1 cellular context compared by ENCODE assay signal in the genomic region with DNA sequence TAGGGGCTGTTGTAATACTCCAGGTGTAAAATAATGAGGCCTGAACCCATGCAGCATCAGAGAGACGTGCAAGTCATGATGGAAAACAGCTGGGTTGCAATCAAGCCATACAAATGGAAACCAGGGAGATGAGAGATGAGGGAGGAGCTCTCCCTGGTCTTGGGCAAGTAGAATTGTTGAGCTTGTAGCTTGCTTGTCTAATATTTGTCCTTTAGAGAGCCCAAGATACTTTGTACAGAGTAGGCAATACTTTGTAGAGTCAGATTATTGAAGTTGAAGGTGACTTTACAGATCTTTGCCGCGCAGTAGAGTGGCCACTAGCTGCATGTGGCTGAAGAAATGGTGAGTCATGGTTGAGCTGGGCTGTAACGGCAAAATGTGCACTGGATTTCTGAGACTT.
TF ChIP-seq lines count a peak whose summit lies in the region.

No MANE protein-coding gene starts in this region.

TF ChIP-seq in K562, 482 proteins besides CTCF, POLR2A, EP300 and RAD21 (continued from another document and continues in another):
- peak; percentile 79 for TF ChIP-seq DACH1 (IDR thresholded peaks at IDR 0.05; ENCODE audit: partially characterized antibody)
- no peak for TF ChIP-seq ZNF121 (CRISPR knock-in tag; conservative IDR thresholded peaks at IDR 0.05)
- TF ChIP-seq NUFIP1 (IDR thresholded peaks at IDR 0.05; ENCODE audit: partially characterized antibody) = peak; percentile 27
- TF ChIP-seq, protein P1, sequence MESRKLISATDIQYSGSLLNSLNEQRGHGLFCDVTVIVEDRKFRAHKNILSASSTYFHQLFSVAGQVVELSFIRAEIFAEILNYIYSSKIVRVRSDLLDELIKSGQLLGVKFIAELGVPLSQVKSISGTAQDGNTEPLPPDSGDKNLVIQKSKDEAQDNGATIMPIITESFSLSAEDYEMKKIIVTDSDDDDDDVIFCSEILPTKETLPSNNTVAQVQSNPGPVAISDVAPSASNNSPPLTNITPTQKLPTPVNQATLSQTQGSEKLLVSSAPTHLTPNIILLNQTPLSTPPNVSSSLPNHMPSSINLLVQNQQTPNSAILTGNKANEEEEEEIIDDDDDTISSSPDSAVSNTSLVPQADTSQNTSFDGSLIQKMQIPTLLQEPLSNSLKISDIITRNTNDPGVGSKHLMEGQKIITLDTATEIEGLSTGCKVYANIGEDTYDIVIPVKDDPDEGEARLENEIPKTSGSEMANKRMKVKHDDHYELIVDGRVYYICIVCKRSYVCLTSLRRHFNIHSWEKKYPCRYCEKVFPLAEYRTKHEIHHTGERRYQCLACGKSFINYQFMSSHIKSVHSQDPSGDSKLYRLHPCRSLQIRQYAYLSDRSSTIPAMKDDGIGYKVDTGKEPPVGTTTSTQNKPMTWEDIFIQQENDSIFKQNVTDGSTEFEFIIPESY (CRISPR knock-in tag; IDR thresholded peaks at IDR 0.05) = no peak
- no peak for TF ChIP-seq FOXK2 (conservative IDR thresholded peaks at IDR 0.05 in 1 of 2, IDR thresholded peaks at IDR 0.05 in 1 of 2; ENCODE audit: low read depth in 2 of 2)
- no peak for TF ChIP-seq RFX5 (IDR thresholded peaks at IDR 0.05; ENCODE audit: low read depth, low read length)
- TF ChIP-seq ZNF124 (CRISPR knock-in tag; IDR thresholded peaks at IDR 0.05) = no peak
- no peak for TF ChIP-seq ELF1 (tag; IDR thresholded peaks at IDR 0.05)
- no peak for TF ChIP-seq KDM5B (IDR thresholded peaks at IDR 0.05; ENCODE audit: insufficient replicate concordance, low read depth, low read length)
- TF ChIP-seq, protein P2, sequence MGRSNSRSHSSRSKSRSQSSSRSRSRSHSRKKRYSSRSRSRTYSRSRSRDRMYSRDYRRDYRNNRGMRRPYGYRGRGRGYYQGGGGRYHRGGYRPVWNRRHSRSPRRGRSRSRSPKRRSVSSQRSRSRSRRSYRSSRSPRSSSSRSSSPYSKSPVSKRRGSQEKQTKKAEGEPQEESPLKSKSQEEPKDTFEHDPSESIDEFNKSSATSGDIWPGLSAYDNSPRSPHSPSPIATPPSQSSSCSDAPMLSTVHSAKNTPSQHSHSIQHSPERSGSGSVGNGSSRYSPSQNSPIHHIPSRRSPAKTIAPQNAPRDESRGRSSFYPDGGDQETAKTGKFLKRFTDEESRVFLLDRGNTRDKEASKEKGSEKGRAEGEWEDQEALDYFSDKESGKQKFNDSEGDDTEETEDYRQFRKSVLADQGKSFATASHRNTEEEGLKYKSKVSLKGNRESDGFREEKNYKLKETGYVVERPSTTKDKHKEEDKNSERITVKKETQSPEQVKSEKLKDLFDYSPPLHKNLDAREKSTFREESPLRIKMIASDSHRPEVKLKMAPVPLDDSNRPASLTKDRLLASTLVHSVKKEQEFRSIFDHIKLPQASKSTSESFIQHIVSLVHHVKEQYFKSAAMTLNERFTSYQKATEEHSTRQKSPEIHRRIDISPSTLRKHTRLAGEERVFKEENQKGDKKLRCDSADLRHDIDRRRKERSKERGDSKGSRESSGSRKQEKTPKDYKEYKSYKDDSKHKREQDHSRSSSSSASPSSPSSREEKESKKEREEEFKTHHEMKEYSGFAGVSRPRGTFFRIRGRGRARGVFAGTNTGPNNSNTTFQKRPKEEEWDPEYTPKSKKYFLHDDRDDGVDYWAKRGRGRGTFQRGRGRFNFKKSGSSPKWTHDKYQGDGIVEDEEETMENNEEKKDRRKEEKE (IDR thresholded peaks at IDR 0.05; ENCODE audit: borderline replicate concordance in 1 of 2, control insufficient read depth in 1 of 2, low read depth in 2 of 2, low read length in 1 of 2) = no peak
- no peak for TF ChIP-seq SRSF1 (IDR thresholded peaks at IDR 0.05; ENCODE audit: low read depth, low read length)
- no peak for TF ChIP-seq PURB (CRISPR knock-in tag; IDR thresholded peaks at IDR 0.05; ENCODE audit: low read depth)
- TF ChIP-seq, protein P3, sequence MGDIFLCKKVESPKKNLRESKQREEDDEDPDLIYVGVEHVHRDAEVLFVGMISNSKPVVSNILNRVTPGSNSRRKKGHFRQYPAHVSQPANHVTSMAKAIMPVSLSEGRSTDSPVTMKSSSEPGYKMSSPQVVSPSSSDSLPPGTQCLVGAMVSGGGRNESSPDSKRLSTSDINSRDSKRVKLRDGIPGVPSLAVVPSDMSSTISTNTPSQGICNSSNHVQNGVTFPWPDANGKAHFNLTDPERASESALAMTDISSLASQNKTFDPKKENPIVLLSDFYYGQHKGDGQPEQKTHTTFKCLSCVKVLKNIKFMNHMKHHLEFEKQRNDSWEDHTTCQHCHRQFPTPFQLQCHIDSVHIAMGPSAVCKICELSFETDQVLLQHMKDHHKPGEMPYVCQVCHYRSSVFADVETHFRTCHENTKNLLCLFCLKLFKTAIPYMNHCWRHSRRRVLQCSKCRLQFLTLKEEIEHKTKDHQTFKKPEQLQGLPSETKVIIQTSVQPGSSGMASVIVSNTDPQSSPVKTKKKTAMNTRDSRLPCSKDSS (IDR thresholded peaks at IDR 0.05; ENCODE audit: low read depth, partially characterized antibody) = no peak
- TF ChIP-seq, protein P4, sequence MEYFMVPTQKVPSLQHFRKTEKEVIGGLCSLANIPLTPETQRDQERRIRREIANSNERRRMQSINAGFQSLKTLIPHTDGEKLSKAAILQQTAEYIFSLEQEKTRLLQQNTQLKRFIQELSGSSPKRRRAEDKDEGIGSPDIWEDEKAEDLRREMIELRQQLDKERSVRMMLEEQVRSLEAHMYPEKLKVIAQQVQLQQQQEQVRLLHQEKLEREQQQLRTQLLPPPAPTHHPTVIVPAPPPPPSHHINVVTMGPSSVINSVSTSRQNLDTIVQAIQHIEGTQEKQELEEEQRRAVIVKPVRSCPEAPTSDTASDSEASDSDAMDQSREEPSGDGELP (CRISPR knock-in tag; IDR thresholded peaks at IDR 0.05; ENCODE audit: borderline replicate concordance) = peak; percentile 72
- 0 out of 2 replicates have a peak, but pooled peaks have one; percentile 29 for TF ChIP-seq CBFA2T3 (IDR thresholded peaks at IDR 0.05)
- TF ChIP-seq NR4A1 (CRISPR knock-in tag; IDR thresholded peaks at IDR 0.05) = no peak
- TF ChIP-seq NR4A1 (tag; IDR thresholded peaks at IDR 0.05) = peak; percentile 85
- TF ChIP-seq, protein P5, sequence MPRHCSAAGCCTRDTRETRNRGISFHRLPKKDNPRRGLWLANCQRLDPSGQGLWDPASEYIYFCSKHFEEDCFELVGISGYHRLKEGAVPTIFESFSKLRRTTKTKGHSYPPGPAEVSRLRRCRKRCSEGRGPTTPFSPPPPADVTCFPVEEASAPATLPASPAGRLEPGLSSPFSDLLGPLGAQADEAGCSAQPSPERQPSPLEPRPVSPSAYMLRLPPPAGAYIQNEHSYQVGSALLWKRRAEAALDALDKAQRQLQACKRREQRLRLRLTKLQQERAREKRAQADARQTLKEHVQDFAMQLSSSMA (CRISPR knock-in tag; IDR thresholded peaks at IDR 0.05) = no peak
- TF ChIP-seq ZNF778 (CRISPR knock-in tag; IDR thresholded peaks at IDR 0.05) = no peak
- no peak for TF ChIP-seq MTF1 (CRISPR knock-in tag; IDR thresholded peaks at IDR 0.05; ENCODE audit: borderline replicate concordance)
- TF ChIP-seq ZNF140 (CRISPR knock-in tag; IDR thresholded peaks at IDR 0.05) = no peak
- TF ChIP-seq SMAD1 (IDR thresholded peaks at IDR 0.05; ENCODE audit: low read depth, low read length, partially characterized antibody) = no peak
- TF ChIP-seq, protein P6, sequence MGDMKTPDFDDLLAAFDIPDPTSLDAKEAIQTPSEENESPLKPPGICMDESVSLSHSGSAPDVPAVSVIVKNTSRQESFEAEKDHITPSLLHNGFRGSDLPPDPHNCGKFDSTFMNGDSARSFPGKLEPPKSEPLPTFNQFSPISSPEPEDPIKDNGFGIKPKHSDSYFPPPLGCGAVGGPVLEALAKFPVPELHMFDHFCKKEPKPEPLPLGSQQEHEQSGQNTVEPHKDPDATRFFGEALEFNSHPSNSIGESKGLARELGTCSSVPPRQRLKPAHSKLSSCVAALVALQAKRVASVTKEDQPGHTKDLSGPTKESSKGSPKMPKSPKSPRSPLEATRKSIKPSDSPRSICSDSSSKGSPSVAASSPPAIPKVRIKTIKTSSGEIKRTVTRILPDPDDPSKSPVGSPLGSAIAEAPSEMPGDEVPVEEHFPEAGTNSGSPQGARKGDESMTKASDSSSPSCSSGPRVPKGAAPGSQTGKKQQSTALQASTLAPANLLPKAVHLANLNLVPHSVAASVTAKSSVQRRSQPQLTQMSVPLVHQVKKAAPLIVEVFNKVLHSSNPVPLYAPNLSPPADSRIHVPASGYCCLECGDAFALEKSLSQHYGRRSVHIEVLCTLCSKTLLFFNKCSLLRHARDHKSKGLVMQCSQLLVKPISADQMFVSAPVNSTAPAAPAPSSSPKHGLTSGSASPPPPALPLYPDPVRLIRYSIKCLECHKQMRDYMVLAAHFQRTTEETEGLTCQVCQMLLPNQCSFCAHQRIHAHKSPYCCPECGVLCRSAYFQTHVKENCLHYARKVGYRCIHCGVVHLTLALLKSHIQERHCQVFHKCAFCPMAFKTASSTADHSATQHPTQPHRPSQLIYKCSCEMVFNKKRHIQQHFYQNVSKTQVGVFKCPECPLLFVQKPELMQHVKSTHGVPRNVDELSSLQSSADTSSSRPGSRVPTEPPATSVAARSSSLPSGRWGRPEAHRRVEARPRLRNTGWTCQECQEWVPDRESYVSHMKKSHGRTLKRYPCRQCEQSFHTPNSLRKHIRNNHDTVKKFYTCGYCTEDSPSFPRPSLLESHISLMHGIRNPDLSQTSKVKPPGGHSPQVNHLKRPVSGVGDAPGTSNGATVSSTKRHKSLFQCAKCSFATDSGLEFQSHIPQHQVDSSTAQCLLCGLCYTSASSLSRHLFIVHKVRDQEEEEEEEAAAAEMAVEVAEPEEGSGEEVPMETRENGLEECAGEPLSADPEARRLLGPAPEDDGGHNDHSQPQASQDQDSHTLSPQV (IDR thresholded peaks at IDR 0.05) = peak; percentile 97
- no peak for TF ChIP-seq GATAD2B (IDR thresholded peaks at IDR 0.05; ENCODE audit: borderline replicate concordance)
- no peak for TF ChIP-seq POLR2B (IDR thresholded peaks at IDR 0.05; ENCODE audit: low read depth, partially characterized antibody)
- no peak for TF ChIP-seq ETV6 (IDR thresholded peaks at IDR 0.05; ENCODE audit: borderline replicate concordance in 1 of 2, low read depth in 2 of 2, low read length in 1 of 2)
- no peak for TF ChIP-seq ETV6 (CRISPR knock-in tag; IDR thresholded peaks at IDR 0.05; ENCODE audit: borderline replicate concordance)
- no peak for TF ChIP-seq ETV5 (CRISPR knock-in tag; IDR thresholded peaks at IDR 0.05; ENCODE audit: low read depth)
- TF ChIP-seq ZNF311 (CRISPR knock-in tag; IDR thresholded peaks at IDR 0.05) = no peak
- TF ChIP-seq ZNF212 (CRISPR knock-in tag; IDR thresholded peaks at IDR 0.05) = no peak
- TF ChIP-seq WHSC1 (IDR thresholded peaks at IDR 0.05; ENCODE audit: low read length) = no peak
- no peak for TF ChIP-seq TCFL5 (CRISPR knock-in tag; conservative IDR thresholded peaks at IDR 0.05)
- TF ChIP-seq SRSF9 (IDR thresholded peaks at IDR 0.05; ENCODE audit: borderline replicate concordance, low read depth, low read length) = no peak
- TF ChIP-seq NONO (IDR thresholded peaks at IDR 0.05; ENCODE audit: low read depth in 2 of 2, low read length in 1 of 2) = no peak
- TF ChIP-seq SPI1 (IDR thresholded peaks at IDR 0.05; ENCODE audit: borderline replicate concordance, low read depth, low read length) = no peak
- TF ChIP-seq ATF1 (CRISPR knock-in tag; IDR thresholded peaks at IDR 0.05) = no peak
- TF ChIP-seq ATF1 (tag; IDR thresholded peaks at IDR 0.05) = no peak
- TF ChIP-seq ZFPM2 (CRISPR knock-in tag; IDR thresholded peaks at IDR 0.05) = no peak
- no peak for TF ChIP-seq ZNF76 (CRISPR knock-in tag; IDR thresholded peaks at IDR 0.05; ENCODE audit: borderline replicate concordance)
- TF ChIP-seq HMGN3 (IDR thresholded peaks at IDR 0.05; ENCODE audit: borderline replicate concordance, extremely low read depth, insufficient read length, low read depth, low read length) = no peak
- TF ChIP-seq MYNN (IDR thresholded peaks at IDR 0.05) = no peak
- TF ChIP-seq MYNN (CRISPR knock-in tag; IDR thresholded peaks at IDR 0.05) = no peak
- TF ChIP-seq TAF9B (IDR thresholded peaks at IDR 0.05; ENCODE audit: partially characterized antibody) = peak; percentile 53
- peak; percentile 78 for TF ChIP-seq ZNF766 (CRISPR knock-in tag; conservative IDR thresholded peaks at IDR 0.05)
- TF ChIP-seq TARDBP (IDR thresholded peaks at IDR 0.05) = no peak
- no peak for TF ChIP-seq MTA2 (IDR thresholded peaks at IDR 0.05; ENCODE audit: low read depth)
- TF ChIP-seq SRSF3 (IDR thresholded peaks at IDR 0.05; ENCODE audit: insufficient read depth, low read length) = no peak
- TF ChIP-seq ZNF780A (CRISPR knock-in tag; IDR thresholded peaks at IDR 0.05) = no peak
- TF ChIP-seq, protein P7, sequence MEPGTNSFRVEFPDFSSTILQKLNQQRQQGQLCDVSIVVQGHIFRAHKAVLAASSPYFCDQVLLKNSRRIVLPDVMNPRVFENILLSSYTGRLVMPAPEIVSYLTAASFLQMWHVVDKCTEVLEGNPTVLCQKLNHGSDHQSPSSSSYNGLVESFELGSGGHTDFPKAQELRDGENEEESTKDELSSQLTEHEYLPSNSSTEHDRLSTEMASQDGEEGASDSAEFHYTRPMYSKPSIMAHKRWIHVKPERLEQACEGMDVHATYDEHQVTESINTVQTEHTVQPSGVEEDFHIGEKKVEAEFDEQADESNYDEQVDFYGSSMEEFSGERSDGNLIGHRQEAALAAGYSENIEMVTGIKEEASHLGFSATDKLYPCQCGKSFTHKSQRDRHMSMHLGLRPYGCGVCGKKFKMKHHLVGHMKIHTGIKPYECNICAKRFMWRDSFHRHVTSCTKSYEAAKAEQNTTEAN (CRISPR knock-in tag; IDR thresholded peaks at IDR 0.05) = no peak
- TF ChIP-seq PHF8 (IDR thresholded peaks at IDR 0.05; ENCODE audit: borderline replicate concordance, low read length) = no peak
- TF ChIP-seq FOSL1 (tag; conservative IDR thresholded peaks at IDR 0.05) = peak; percentile 75
- TF ChIP-seq RBM34 (IDR thresholded peaks at IDR 0.05; ENCODE audit: borderline replicate concordance, insufficient read depth, low read length) = no peak
- TF ChIP-seq RNF2 (IDR thresholded peaks at IDR 0.05) = peak; percentile 56; the same call in 1 of the 2 replicates
- TF ChIP-seq, protein P8, sequence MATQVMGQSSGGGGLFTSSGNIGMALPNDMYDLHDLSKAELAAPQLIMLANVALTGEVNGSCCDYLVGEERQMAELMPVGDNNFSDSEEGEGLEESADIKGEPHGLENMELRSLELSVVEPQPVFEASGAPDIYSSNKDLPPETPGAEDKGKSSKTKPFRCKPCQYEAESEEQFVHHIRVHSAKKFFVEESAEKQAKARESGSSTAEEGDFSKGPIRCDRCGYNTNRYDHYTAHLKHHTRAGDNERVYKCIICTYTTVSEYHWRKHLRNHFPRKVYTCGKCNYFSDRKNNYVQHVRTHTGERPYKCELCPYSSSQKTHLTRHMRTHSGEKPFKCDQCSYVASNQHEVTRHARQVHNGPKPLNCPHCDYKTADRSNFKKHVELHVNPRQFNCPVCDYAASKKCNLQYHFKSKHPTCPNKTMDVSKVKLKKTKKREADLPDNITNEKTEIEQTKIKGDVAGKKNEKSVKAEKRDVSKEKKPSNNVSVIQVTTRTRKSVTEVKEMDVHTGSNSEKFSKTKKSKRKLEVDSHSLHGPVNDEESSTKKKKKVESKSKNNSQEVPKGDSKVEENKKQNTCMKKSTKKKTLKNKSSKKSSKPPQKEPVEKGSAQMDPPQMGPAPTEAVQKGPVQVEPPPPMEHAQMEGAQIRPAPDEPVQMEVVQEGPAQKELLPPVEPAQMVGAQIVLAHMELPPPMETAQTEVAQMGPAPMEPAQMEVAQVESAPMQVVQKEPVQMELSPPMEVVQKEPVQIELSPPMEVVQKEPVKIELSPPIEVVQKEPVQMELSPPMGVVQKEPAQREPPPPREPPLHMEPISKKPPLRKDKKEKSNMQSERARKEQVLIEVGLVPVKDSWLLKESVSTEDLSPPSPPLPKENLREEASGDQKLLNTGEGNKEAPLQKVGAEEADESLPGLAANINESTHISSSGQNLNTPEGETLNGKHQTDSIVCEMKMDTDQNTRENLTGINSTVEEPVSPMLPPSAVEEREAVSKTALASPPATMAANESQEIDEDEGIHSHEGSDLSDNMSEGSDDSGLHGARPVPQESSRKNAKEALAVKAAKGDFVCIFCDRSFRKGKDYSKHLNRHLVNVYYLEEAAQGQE (CRISPR knock-in tag; IDR thresholded peaks at IDR 0.05; ENCODE audit: low read depth) = no peak
